Comparison of ENCODE assay signal across 8 cellular contexts in the genomic region with DNA sequence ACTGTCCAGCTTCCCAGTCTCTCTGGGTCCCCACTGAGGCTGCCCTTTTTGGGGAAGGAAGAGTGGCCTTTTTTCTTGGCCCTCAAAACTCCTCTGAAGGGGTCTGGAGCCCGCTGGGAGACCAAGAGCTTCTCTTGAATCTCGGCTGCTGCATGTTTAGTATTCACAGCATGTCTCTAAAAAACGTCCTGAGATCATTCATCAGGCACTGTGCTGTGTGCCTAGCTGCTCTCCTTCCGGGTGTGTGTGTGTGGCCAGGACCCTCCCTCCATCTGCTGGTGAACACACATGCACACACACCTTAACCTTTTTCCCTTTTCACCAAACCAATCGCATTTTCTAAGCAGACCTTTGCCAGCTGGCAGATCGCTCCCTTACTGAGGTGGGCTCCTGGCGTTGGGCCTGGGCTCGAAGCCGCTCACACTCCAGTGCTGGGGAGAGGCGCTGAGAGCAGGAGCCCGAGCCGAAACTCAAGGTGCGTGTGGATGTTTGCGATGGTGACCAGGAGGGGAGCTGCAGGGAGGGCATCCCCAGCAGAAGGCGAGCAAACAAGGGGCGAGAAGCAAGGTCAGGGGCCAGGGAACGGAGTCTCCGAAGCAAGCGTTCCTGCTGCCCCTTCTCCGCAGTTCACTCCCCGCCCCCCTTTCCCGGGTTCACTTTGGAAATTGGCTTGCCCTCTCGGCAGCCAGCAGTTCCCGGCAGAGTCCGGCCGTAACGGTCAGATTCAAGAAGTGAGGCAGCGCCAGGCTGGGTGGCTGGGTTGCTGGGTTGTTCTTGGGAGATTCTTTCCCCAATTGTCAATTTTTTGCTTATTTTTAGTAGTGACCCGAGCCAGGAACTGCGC. TPM values are rescaled to one million over a fixed set of nuclear protein-coding genes. Genes with fewer than 3 reads are reported as not detected.
A peak's percentile ranks its signal among the peaks of the same experiment; 100 is the strongest.
DNase-seq lines count a peak whose midpoint lies in the region; ATAC-seq and TF ChIP-seq lines count a peak whose summit lies in the region.

No MANE protein-coding gene starts in this region.

- peaks cover 39% of the 10 kb centered on the region for H3K4me1 Mint-ChIP-seq in GM23338

- no peak overlapping the region for H3K27ac ChIP-seq in GM23338 (ENCODE audit: low read depth)
- no peak overlapping the region for H3K27ac ChIP-seq in WERI-Rb-1
- peak overlapping the region; percentile 55 for H3K27ac ChIP-seq in stomach smooth muscle (ENCODE audit: low read length)
- H3K27ac ChIP-seq in RWPE1, result no peak overlapping the region

- no peaks in the 10 kb centered on the region for H3K9me3 Mint-ChIP-seq in GM23338

- peak overlapping the region; percentile 32 to 36 for H3K9ac ChIP-seq in stomach smooth muscle (ENCODE audit: low read length in 2 of 2)

- CTCF ChIA-PET in RWPE1 (lab: Yijun Ruan, JAX), result interaction anchor here (0.7 kb wide), 1 partner anchor 63 kb away, joined by 4 read pairs; no protein-coding TSS in a partner anchor

- peak overlapping the region; percentile 78 for H3K4me2 ChIP-seq in GM23338

- no peak for DNase-seq in AG09309 (ENCODE audit: low read depth)
- peak; percentile 59 for DNase-seq in GM23338 (ENCODE audit: low spot score)
- DNase-seq in WERI-Rb-1, result peak; percentile 44
- DNase-seq in omental fat pad (ENCODE audit: low spot score), result no peak
- no peak for DNase-seq in activated CD4-positive, CD25-positive, alpha-beta regulatory T cell treated with anti-CD3 and anti-CD28 coated beads, Interleukin-2, amount 50 U/mL, for 72 hours
- no peak for DNase-seq in RWPE1 (ENCODE audit: low spot score)

- H3K36me3 Mint-ChIP-seq in GM23338 (ENCODE audit: low read depth), result no peaks in the 10 kb centered on the region

- H3K27me3 ChIP-seq in GM23338 (ENCODE audit: insufficient read depth), result peaks cover 29% of the 10 kb centered on the region
- peaks cover 58% of the 10 kb centered on the region for H3K27me3 ChIP-seq in WERI-Rb-1 (ENCODE audit: insufficient read depth, low read depth, severe bottlenecking)
- H3K27me3 ChIP-seq in stomach smooth muscle (ENCODE audit: control insufficient read depth in 1 of 2, insufficient read depth in 2 of 2, low read length in 2 of 2), result peaks cover 0 to 41% of the 10 kb centered on the region in 2 donors

- H3K9me3 ChIP-seq in WERI-Rb-1 (ENCODE audit: severe bottlenecking) (no peaks in the 10 kb centered on the region), iPS-18c (ENCODE audit: control insufficient read depth, insufficient read depth, low read length) (no peaks in the 10 kb centered on the region), stomach smooth muscle (ENCODE audit: control insufficient read depth in 2 of 2, low read length in 2 of 2) (no peaks in the 10 kb centered on the region)

- ATAC-seq in GM23338 (peak; percentile 68), omental fat pad (ENCODE audit: low FRiP score) (no peak)

- no peaks in the 10 kb centered on the region for H3K79me2 ChIP-seq in GM23338 (replicated peaks; ENCODE audit: insufficient read depth)

- TF ChIP-seq CTCF in AG09309 (IDR thresholded peaks at IDR 0.05; ENCODE audit: control insufficient read depth, insufficient read depth, low read depth, low read length, missing control alignments), result no peak
- TF ChIP-seq CTCF in GM23338 (conservative IDR thresholded peaks at IDR 0.05; ENCODE audit: low read depth in 2 of 2), result 0 out of 4 replicates have a peak, but pooled peaks of 1 of the 2 experiments have one; percentile 0
- peak; percentile 45 for TF ChIP-seq CTCF in WERI-Rb-1 (IDR thresholded peaks at IDR 0.05; ENCODE audit: low read depth, low read length)
- no peak for TF ChIP-seq CTCF in omental fat pad (IDR thresholded peaks at IDR 0.05)
- TF ChIP-seq CTCF in RWPE1 (conservative IDR thresholded peaks at IDR 0.05; ENCODE audit: low read depth), result no peak

- H4K20me1 ChIP-seq in GM23338 (replicated peaks; ENCODE audit: insufficient read depth), result no peaks in the 10 kb centered on the region

- H3F3A ChIP-seq in GM23338 (replicated peaks; ENCODE audit: low read depth), result no peaks in the 10 kb centered on the region

- peaks cover 22% of the 10 kb centered on the region for H3K27me3 Mint-ChIP-seq in GM23338 (ENCODE audit: insufficient read depth, low read depth, poor library complexity)

- peaks cover 11% of the 10 kb centered on the region; the same call in 1 of the 2 replicates for H3K4me1 ChIP-seq in GM23338 (ENCODE audit: insufficient read depth)
- peaks cover 17% of the 10 kb centered on the region for H3K4me1 ChIP-seq in stomach smooth muscle (ENCODE audit: control insufficient read depth, insufficient read depth, low read length)

- no peak overlapping the region for H3K27ac Mint-ChIP-seq in GM23338

- no peaks in the 10 kb centered on the region for H3K36me3 ChIP-seq in GM23338 (ENCODE audit: insufficient read depth)
- no peaks in the 10 kb centered on the region for H3K36me3 ChIP-seq in WERI-Rb-1
- H3K36me3 ChIP-seq in stomach smooth muscle (ENCODE audit: control insufficient read depth in 2 of 2, insufficient read depth in 2 of 2, low read length in 2 of 2), result no peaks in the 10 kb centered on the region

- peak overlapping the region; percentile 81 for H3K4me3 Mint-ChIP-seq in GM23338

- H3K4me3 ChIP-seq in AG09309 (ENCODE audit: control insufficient read depth, low read depth, low read length) (peak overlapping the region; percentile 20), GM23338 (peak overlapping the region; percentile 65), WERI-Rb-1 (ENCODE audit: low read depth, low read length) (peak overlapping the region; percentile 56), iPS-18c (ENCODE audit: insufficient read depth, low read depth, low read length) (peak overlapping the region; percentile 66), stomach smooth muscle (ENCODE audit: low read length in 2 of 2) (peak overlapping the region; percentile 48 to 69)

- H2AFZ ChIP-seq in GM23338, result peak overlapping the region; percentile 90

- POLR2A ChIA-PET in RWPE1 (lab: Yijun Ruan, JAX; ENCODE audit: low non-redundant PET), result no interaction called here

- H3K9me2 ChIP-seq in GM23338 (ENCODE audit: insufficient read depth), result no peaks in the 10 kb centered on the region

TF ChIP-seq in GM23338, 12 proteins besides CTCF, POLR2A, EP300 and RAD21 (continues in another document):
- TF ChIP-seq STAT1 (IDR thresholded peaks at IDR 0.05; ENCODE audit: unreplicated experiment) (no peak), NANOG (IDR thresholded peaks at IDR 0.05; ENCODE audit: borderline replicate concordance) (no peak), JUNB (IDR thresholded peaks at IDR 0.05; ENCODE audit: unreplicated experiment) (no peak), POLR2AphosphoS5 (IDR thresholded peaks at IDR 0.05; ENCODE audit: low read depth) (no peak), ZNF331 (CRISPR knock-in tag; IDR thresholded peaks at IDR 0.05; ENCODE audit: low read depth) (no peak), EZH2 (IDR thresholded peaks at IDR 0.05; ENCODE audit: low read depth, unreplicated experiment) (no peak), CREB1 (CRISPR knock-in tag; IDR thresholded peaks at IDR 0.05; ENCODE audit: low read depth) (no peak), ZNF114 (CRISPR knock-in tag; IDR thresholded peaks at IDR 0.05) (no peak), EZH2phosphoT487 (IDR thresholded peaks at IDR 0.05; ENCODE audit: unreplicated experiment) (no peak)
- TF ChIP-seq, protein P1, sequence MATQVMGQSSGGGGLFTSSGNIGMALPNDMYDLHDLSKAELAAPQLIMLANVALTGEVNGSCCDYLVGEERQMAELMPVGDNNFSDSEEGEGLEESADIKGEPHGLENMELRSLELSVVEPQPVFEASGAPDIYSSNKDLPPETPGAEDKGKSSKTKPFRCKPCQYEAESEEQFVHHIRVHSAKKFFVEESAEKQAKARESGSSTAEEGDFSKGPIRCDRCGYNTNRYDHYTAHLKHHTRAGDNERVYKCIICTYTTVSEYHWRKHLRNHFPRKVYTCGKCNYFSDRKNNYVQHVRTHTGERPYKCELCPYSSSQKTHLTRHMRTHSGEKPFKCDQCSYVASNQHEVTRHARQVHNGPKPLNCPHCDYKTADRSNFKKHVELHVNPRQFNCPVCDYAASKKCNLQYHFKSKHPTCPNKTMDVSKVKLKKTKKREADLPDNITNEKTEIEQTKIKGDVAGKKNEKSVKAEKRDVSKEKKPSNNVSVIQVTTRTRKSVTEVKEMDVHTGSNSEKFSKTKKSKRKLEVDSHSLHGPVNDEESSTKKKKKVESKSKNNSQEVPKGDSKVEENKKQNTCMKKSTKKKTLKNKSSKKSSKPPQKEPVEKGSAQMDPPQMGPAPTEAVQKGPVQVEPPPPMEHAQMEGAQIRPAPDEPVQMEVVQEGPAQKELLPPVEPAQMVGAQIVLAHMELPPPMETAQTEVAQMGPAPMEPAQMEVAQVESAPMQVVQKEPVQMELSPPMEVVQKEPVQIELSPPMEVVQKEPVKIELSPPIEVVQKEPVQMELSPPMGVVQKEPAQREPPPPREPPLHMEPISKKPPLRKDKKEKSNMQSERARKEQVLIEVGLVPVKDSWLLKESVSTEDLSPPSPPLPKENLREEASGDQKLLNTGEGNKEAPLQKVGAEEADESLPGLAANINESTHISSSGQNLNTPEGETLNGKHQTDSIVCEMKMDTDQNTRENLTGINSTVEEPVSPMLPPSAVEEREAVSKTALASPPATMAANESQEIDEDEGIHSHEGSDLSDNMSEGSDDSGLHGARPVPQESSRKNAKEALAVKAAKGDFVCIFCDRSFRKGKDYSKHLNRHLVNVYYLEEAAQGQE (IDR thresholded peaks at IDR 0.05; ENCODE audit: unreplicated experiment), result no peak

RNA-seq across cellular contexts. Expression of gene FRMPD3, which starts 0.6 kb away (rescaled TPM):
- 1.4 and 1.8 TPM in 2 replicates for total RNA-seq in GM23338 (2014; rRNA removed; shearing (Covaris generic))
- polyA plus RNA-seq in GM23338 (2016; fragmentation: Nextera tagmentation; extraction: Ambion mirVana), result 0.11 and 0.16 TPM in 2 replicates
- total RNA-seq in omental fat pad, result under 1 TPM in 1 of 4 donors, not detected in 3; 0.09 TPM

Comparison
In these comparisons a context has a peak if more than half of its experiments do, and no peak if none do; other contexts are left out.
1. DNase-seq: peak in GM23338 (single experiment) and WERI-Rb-1 (single experiment); none in AG09309 (single experiment), omental fat pad (single experiment), activated CD4-positive, CD25-positive, alpha-beta regulatory T cell treated with anti-CD3 and anti-CD28 coated beads, Interleukin-2, amount 50 U/mL, for 72 hours (single experiment) and RWPE1 (single experiment).
2. Peak in every context shown above with its lines, with median percentiles within 50 percentile points of each other: H3K4me3 ChIP-seq.